Comparison of ENCODE assay signal across 12 cellular contexts in the genomic region with DNA sequence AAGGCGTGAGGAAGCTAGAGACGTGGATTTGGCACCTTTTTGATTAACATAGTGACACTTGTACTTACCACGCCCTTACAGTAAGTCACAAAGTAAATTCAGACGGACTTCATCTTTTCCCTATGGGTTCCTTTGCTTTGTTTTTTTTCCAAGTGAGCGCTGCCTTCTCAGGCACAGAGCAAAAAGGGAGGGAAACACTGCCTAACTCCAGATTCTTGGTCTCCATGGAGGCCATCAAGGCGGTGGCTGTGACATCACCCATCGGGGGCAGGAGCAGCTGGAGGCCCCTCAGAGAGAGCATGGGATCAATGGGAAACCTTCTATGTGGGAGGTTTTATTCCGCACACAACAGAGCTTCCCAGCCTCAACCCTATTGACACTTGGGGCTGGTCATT. TPM values are rescaled to one million over a fixed set of nuclear protein-coding genes. Genes with fewer than 3 reads are reported as not detected.
DNase-seq lines count a peak whose midpoint lies in the region; ATAC-seq, FAIRE-seq and TF ChIP-seq lines count a peak whose summit lies in the region.
"Had no signal": no experiment of that assay in that cellular context is flagged by ENCODE, and none has a peak within 500 bp of the region (broad histone marks: within the 10 kb centered on the region; RNA-seq: fewer than 3 reads in every experiment).

No MANE protein-coding gene starts in this region.

- TF ChIP-seq CTCF in astrocyte (IDR thresholded peaks at IDR 0.05; ENCODE audit: insufficient read depth, low read depth, low read length) (no peak), gastroesophageal sphincter (IDR thresholded peaks at IDR 0.05) (no peak), parathyroid adenoma (IDR thresholded peaks at IDR 0.05) (no peak), upper lobe of right lung (IDR thresholded peaks at IDR 0.05) (no peak)

- H3K4me1 ChIP-seq in astrocyte (ENCODE audit: insufficient read depth, low read length) (peaks cover 42% of the 10 kb centered on the region), gastroesophageal sphincter (peaks cover 0 to 76% (median 6%) of the 10 kb centered on the region in 3 donors), parathyroid adenoma (peaks cover 8% of the 10 kb centered on the region), upper lobe of right lung (peaks cover 16% of the 10 kb centered on the region)

- H3K27me3 Mint-ChIP-seq in astrocyte (ENCODE audit: low read depth, unreplicated experiment), result no peaks in the 10 kb centered on the region
- H3K27me3 Mint-ChIP-seq: CD4-positive, CD25-positive, alpha-beta regulatory T cell had no signal

- H3K27ac Mint-ChIP-seq in astrocyte (ENCODE audit: unreplicated experiment), result peak overlapping the region; percentile 70
- H3K27ac Mint-ChIP-seq: activated T-cell treated with anti-CD3 and anti-CD28 coated beads, Interleukin-2, amount 50 U/mL, for 72 hours; CD4-positive, CD25-positive, alpha-beta regulatory T cell had no signal

- WGBS in gastroesophageal sphincter (ENCODE audit: low coverage in 1 of 2), 2 donors, result 42 to 55% methylated on average over 5 to 6 of the region's 8 CpGs

- no peak for TF ChIP-seq POLR2A in gastroesophageal sphincter (IDR thresholded peaks at IDR 0.05)

- no peak for TF ChIP-seq EP300 in gastroesophageal sphincter (IDR thresholded peaks at IDR 0.05)

- H3K4me3 ChIP-seq in astrocyte (ENCODE audit: insufficient read depth, low read depth, low read length), result peak overlapping the region; percentile 31
- H3K4me3 ChIP-seq in gastroesophageal sphincter, result peak overlapping the region in 1 of 2 donors; percentile 34
- no peak overlapping the region for H3K4me3 ChIP-seq in parathyroid adenoma (ENCODE audit: low read depth, low read length)
- H3K4me3 ChIP-seq in upper lobe of right lung, result no peak overlapping the region

- FAIRE-seq in astrocyte (lab: Jason Lieb, UNC) (no peak), frontal cortex (lab: Jason Lieb, UNC) (no peak)

- no peak overlapping the region for H3K4me3 Mint-ChIP-seq in astrocyte (ENCODE audit: unreplicated experiment)
- H3K4me3 Mint-ChIP-seq: activated T-cell treated with anti-CD3 and anti-CD28 coated beads, Interleukin-2, amount 50 U/mL, for 72 hours; CD4-positive, CD25-positive, alpha-beta regulatory T cell had no signal

- H4K20me1 ChIP-seq in astrocyte (ENCODE audit: insufficient read depth, low read length), result no peaks in the 10 kb centered on the region

- H2AFZ ChIP-seq in astrocyte (ENCODE audit: low read depth, low read length), result no peak overlapping the region
- H2AFZ ChIP-seq in parathyroid adenoma, result no peak overlapping the region

- H3K4me2 ChIP-seq in astrocyte (ENCODE audit: low read length), result peak overlapping the region; percentile 62
- H3K4me2 ChIP-seq in parathyroid adenoma (ENCODE audit: low read length), result no peak overlapping the region

- H3K9ac ChIP-seq in astrocyte (ENCODE audit: low read length) (peak overlapping the region; percentile 80), parathyroid adenoma (no peak overlapping the region)

- H3K27ac ChIP-seq in astrocyte (ENCODE audit: low read depth, low read length) (peak overlapping the region; percentile 93), gastroesophageal sphincter (peak overlapping the region; percentile 83 to 95 (median 88)), parathyroid adenoma (peak overlapping the region; percentile 50), upper lobe of right lung (peak overlapping the region; percentile 67)

- intact Hi-C loops in upper lobe of right lung (cut with DNase I), result no loop called here

- H3K36me3 ChIP-seq in astrocyte (ENCODE audit: insufficient read depth, low read length) (no peaks in the 10 kb centered on the region), gastroesophageal sphincter (peaks cover 0 to 4% of the 10 kb centered on the region in 2 donors), parathyroid adenoma (ENCODE audit: control insufficient read depth, insufficient read depth, low read length) (no peaks in the 10 kb centered on the region), upper lobe of right lung (no peaks in the 10 kb centered on the region)

- ATAC-seq in gastroesophageal sphincter, result no peak
- ATAC-seq in upper lobe of right lung, result no peak
- ATAC-seq in HG03439 (IDR thresholded peaks at IDR 0.05; ENCODE audit: unreplicated experiment), result no peak
- no peak for ATAC-seq in HG03460 (IDR thresholded peaks at IDR 0.05; ENCODE audit: unreplicated experiment)
- ATAC-seq: activated T-cell treated with anti-CD3 and anti-CD28 coated beads, Interleukin-2, amount 50 U/mL, for 72 hours had no signal

- DNase-seq in astrocyte (ENCODE audit: low read depth), result no peak
- no peak for DNase-seq in upper lobe of right lung
- no peak for DNase-seq in frontal cortex (ENCODE audit: low spot score in 2 of 2)
- DNase-seq: activated CD4-positive, alpha-beta T cell treated with anti-CD3 and anti-CD28 coated beads, Interleukin-2, amount 50 U/mL, for 4 hours; activated T-cell treated with anti-CD3 and anti-CD28 coated beads, Interleukin-2, amount 50 U/mL, for 72 hours; amniotic stem cell; CD4-positive, CD25-positive, alpha-beta regulatory T cell; T-helper 9 cell had no signal

- H3K4me1 Mint-ChIP-seq in astrocyte (ENCODE audit: low read depth, unreplicated experiment), result peaks cover 55% of the 10 kb centered on the region

- H3K9me3 ChIP-seq in astrocyte (ENCODE audit: insufficient read depth, low read depth, low read length), result no peaks in the 10 kb centered on the region
- H3K9me3 ChIP-seq in gastroesophageal sphincter, result no peaks in the 10 kb centered on the region
- H3K9me3 ChIP-seq in parathyroid adenoma (ENCODE audit: control insufficient read depth, low read length), result no peaks in the 10 kb centered on the region
- no peaks in the 10 kb centered on the region for H3K9me3 ChIP-seq in upper lobe of right lung

- H3K36me3 Mint-ChIP-seq in astrocyte (ENCODE audit: low read depth, unreplicated experiment), result peaks cover 17% of the 10 kb centered on the region

- H3K79me2 ChIP-seq in astrocyte (ENCODE audit: insufficient read depth, low read length), result peaks cover 85% of the 10 kb centered on the region
- peaks cover 12% of the 10 kb centered on the region for H3K79me2 ChIP-seq in parathyroid adenoma

- H3K27me3 ChIP-seq in astrocyte (ENCODE audit: insufficient read depth, low read length), result no peaks in the 10 kb centered on the region
- no peaks in the 10 kb centered on the region for H3K27me3 ChIP-seq in gastroesophageal sphincter
- no peaks in the 10 kb centered on the region for H3K27me3 ChIP-seq in parathyroid adenoma (ENCODE audit: control insufficient read depth, insufficient read depth, low read length)
- no peaks in the 10 kb centered on the region for H3K27me3 ChIP-seq in upper lobe of right lung

- H3K9me3 Mint-ChIP-seq in astrocyte (ENCODE audit: unreplicated experiment), result peaks cover 2% of the 10 kb centered on the region
- H3K9me3 Mint-ChIP-seq: activated T-cell treated with anti-CD3 and anti-CD28 coated beads, Interleukin-2, amount 50 U/mL, for 72 hours had no signal

RNA-seq across cellular contexts. Expression of a gene that starts 45.4 kb away (rescaled TPM):
- 131 and 137 TPM in 2 replicates for total RNA-seq in astrocyte
- total RNA-seq in gastroesophageal sphincter, result 100 to 1,000 TPM; 116 to 172 (median 144) TPM
- total RNA-seq in upper lobe of right lung, result 186 TPM
- 33.0 TPM for total RNA-seq in frontal cortex
